In the genomic region with DNA sequence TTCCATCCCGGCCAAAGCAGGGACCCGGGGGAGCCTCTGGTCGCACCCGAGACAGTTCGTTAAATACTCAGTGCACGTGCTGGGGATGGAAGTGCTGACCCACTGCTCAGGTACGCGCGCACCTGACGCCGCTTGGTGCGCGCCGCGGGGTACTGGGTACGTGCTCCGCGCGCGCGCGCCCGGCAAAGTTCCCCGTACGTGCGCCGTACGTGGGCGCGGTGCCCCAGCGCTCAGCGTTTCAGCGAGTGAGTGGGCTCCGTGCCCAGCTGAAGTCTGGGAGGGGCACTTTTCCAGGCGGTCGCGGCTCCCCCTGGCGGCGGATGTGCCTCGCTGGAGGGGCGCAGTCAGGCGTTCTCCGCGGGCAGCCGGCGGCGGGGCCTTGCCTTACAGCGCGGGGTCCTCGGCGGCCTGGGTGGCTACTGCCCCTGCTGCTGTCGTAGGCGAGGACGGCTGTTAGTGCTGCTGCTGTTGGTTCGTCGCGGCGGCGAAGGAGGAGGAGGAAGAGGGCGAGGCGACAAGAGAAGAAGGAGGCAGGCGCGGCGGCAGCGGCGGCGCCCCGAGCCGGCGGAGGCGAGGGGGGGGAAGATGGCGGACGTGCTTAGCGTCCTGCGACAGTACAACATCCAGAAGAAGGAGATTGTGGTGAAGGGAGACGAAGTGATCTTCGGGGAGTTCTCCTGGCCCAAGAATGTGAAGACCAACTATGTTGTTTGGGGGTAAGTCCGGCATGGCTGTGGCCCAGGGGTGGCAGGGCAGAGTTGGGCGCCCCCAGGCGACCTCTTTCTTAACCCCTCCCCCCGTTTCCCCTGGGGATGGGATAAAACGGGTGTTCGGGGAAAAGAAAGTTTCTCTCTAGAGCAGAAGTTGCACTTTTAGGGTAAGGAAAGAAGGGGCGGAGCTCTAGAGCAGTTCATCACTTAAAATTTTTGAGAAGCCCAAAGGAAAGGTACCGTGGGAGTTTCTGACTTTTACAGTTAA, we compare ENCODE assay signal across 8 cellular contexts. TPM values are rescaled to one million over a fixed set of nuclear protein-coding genes. Genes with fewer than 3 reads are reported as not detected.
DNase-seq lines count a peak whose midpoint lies in the region; ATAC-seq and TF ChIP-seq lines count a peak whose summit lies in the region.

Gene CDC73, plus strand, starts transcription at position 416 of the 978 bp plus-strand sequence. Its CDS starts 170 bp downstream, at position 586.

- peak; percentile 97 for TF ChIP-seq CTCF in osteocyte (IDR thresholded peaks at IDR 0.05)

- under 1% methylated on average over 85 of the region's 85 CpGs for WGBS in thymus

- peak within 1 kb of the TSS; percentile 98 for H3K4me3 Mint-ChIP-seq in activated naive CD4-positive, alpha-beta T cell treated with anti-CD3 and anti-CD28 coated beads, Interleukin-2, amount 50 U/mL, for 24 hours
- H3K4me3 Mint-ChIP-seq in osteocyte (ENCODE audit: unreplicated experiment), result peak within 1 kb of the TSS; percentile 97

- peak; percentile 77 for TF ChIP-seq POLR2A in GM10847 (IDR thresholded peaks at IDR 0.05; ENCODE audit: extremely low read depth, insufficient read length)

- peak within 1 kb of the TSS; percentile 99 for H3K27ac ChIP-seq in thymus (ENCODE audit: low read depth)

- no peaks in the 10 kb centered on the region for H3K27me3 ChIP-seq in thymus (ENCODE audit: control insufficient read depth, insufficient read depth)

- H3K4me1 Mint-ChIP-seq in activated naive CD4-positive, alpha-beta T cell treated with anti-CD3 and anti-CD28 coated beads, Interleukin-2, amount 50 U/mL, for 24 hours, result peaks cover 55% of the 10 kb centered on the region
- peaks cover 32% of the 10 kb centered on the region for H3K4me1 Mint-ChIP-seq in osteocyte (ENCODE audit: unreplicated experiment)

- no peaks in the 10 kb centered on the region for H3K27me3 Mint-ChIP-seq in activated naive CD4-positive, alpha-beta T cell treated with anti-CD3 and anti-CD28 coated beads, Interleukin-2, amount 50 U/mL, for 24 hours
- H3K27me3 Mint-ChIP-seq in osteocyte (ENCODE audit: unreplicated experiment), result no peaks in the 10 kb centered on the region

- H3K4me1 ChIP-seq in thymus (ENCODE audit: control insufficient read depth, insufficient read depth, low read length), result no peaks in the 10 kb centered on the region

- peak within 1 kb of the TSS; percentile 84 for H3K4me3 ChIP-seq in thymus (ENCODE audit: low read length)

- H3K9me3 ChIP-seq in thymus (ENCODE audit: control insufficient read depth), result no peaks in the 10 kb centered on the region

- H3K27ac Mint-ChIP-seq in activated naive CD4-positive, alpha-beta T cell treated with anti-CD3 and anti-CD28 coated beads, Interleukin-2, amount 50 U/mL, for 24 hours, result peak within 1 kb of the TSS; percentile 95
- peak within 1 kb of the TSS; percentile 98 for H3K27ac Mint-ChIP-seq in osteocyte (ENCODE audit: unreplicated experiment)

- peak; percentile 97 for DNase-seq in NCI-H1092 (lab: John Stamatoyannopoulos, UW)
- DNase-seq in glomerular endothelial cell (ENCODE audit: extremely low read depth, low read depth, low spot score), result no peak
- peak; percentile 100 for DNase-seq in osteocyte (ENCODE audit: extremely low spot score, unreplicated experiment)

- H3K36me3 ChIP-seq in thymus (ENCODE audit: control insufficient read depth, insufficient read depth), result no peaks in the 10 kb centered on the region

- H3K36me3 Mint-ChIP-seq in activated naive CD4-positive, alpha-beta T cell treated with anti-CD3 and anti-CD28 coated beads, Interleukin-2, amount 50 U/mL, for 24 hours, result peaks cover 3% of the 10 kb centered on the region
- H3K36me3 Mint-ChIP-seq in osteocyte (ENCODE audit: unreplicated experiment), result peaks cover 13% of the 10 kb centered on the region

- ATAC-seq in HG02610 (IDR thresholded peaks at IDR 0.05; ENCODE audit: unreplicated experiment) (peak; percentile 88), SK-N-SH treated with all-trans-retinoic acid at 6 μM for 48 hours (peak; percentile 99)

- H3K9me3 Mint-ChIP-seq in activated naive CD4-positive, alpha-beta T cell treated with anti-CD3 and anti-CD28 coated beads, Interleukin-2, amount 50 U/mL, for 24 hours, result no peaks in the 10 kb centered on the region
- no peaks in the 10 kb centered on the region for H3K9me3 Mint-ChIP-seq in osteocyte (ENCODE audit: unreplicated experiment)

TF ChIP-seq in SK-N-SH treated with all-trans-retinoic acid at 6 μM for 48 hours, 23 proteins besides CTCF, POLR2A, EP300 and RAD21:
- TF ChIP-seq RARB (CRISPR knock-in tag; IDR thresholded peaks at IDR 0.05), result no peak
- 0 out of 2 replicates have a peak, but pooled peaks have one; percentile 39 for TF ChIP-seq PATZ1 (CRISPR knock-in tag; IDR thresholded peaks at IDR 0.05; ENCODE audit: borderline replicate concordance)

RNA-seq across cellular contexts. Expression of gene CDC73, which starts in this region (rescaled TPM):
- total RNA-seq in glomerular endothelial cell (30.1 and 33.1 TPM in 2 replicates), osteocyte (69.5 and 73.3 TPM in 2 replicates)
- 14.4 TPM for polyA plus RNA-seq in thymus
